ENCODE assay signal across 16 cellular contexts in genomic region chr13:76293346-76293745, GRCh38.
A peak's percentile ranks its signal among the peaks of the same experiment; 100 is the strongest.
DNase-seq lines count a peak whose midpoint lies in the region; ATAC-seq and TF ChIP-seq lines count a peak whose summit lies in the region.
"Had no signal": no experiment of that assay in that cellular context is flagged by ENCODE, and none has a peak within 500 bp of the region (broad histone marks: within the 10 kb centered on the region; RNA-seq: fewer than 3 reads in every experiment).

No MANE protein-coding gene starts in this region.

- H3K23ac ChIP-seq in mesendoderm (ENCODE audit: low read length), result no peak overlapping the region

- no peaks in the 10 kb centered on the region for H3K36me3 ChIP-seq in PC-3 (ENCODE audit: low read depth, low read length)
- H3K36me3 ChIP-seq in right lobe of liver, result no peaks in the 10 kb centered on the region
- no peaks in the 10 kb centered on the region for H3K36me3 ChIP-seq in mesendoderm (ENCODE audit: control insufficient read depth, insufficient read depth, low read length)
- H3K36me3 ChIP-seq: gastrocnemius medialis had no signal

- H3K9me3 ChIP-seq in PC-3 (ENCODE audit: low read length), result no peaks in the 10 kb centered on the region
- no peaks in the 10 kb centered on the region for H3K9me3 ChIP-seq in right lobe of liver
- H3K9me3 ChIP-seq: gastrocnemius medialis had no signal

- no peaks in the 10 kb centered on the region for H3K9me2 ChIP-seq in PC-3 (replicated peaks; ENCODE audit: low read length)

- H4K5ac ChIP-seq in mesendoderm (ENCODE audit: low read length), result no peak overlapping the region

- no peak overlapping the region for H2BK120ac ChIP-seq in mesendoderm (ENCODE audit: low read depth, low read length)

- WGBS in right lobe of liver (ENCODE audit: insufficient coverage, low coverage, low lambda C conversion rate, missing lambda C conversion rate), result 4% methylated on average over 1 of the region's 1 CpG
- WGBS in mesendoderm (ENCODE audit: extremely low coverage, insufficient coverage, low lambda C conversion rate), result no CpG with 5 or more reads among the region's 1 CpG

- no peak overlapping the region for H2AK5ac ChIP-seq in mesendoderm (ENCODE audit: low read length)

- DNase-seq in Daoy (ENCODE audit: low read depth), result peak; percentile 27
- DNase-seq in PC-3, result peak; percentile 76
- DNase-seq in fibroblast of gingiva (ENCODE audit: low read depth), result peak; percentile 77
- DNase-seq in pulmonary artery endothelial cell (ENCODE audit: low read depth, low spot score), result peak; percentile 2
- DNase-seq in right lobe of liver, result no peak
- no peak for DNase-seq in mesendoderm
- no peak for DNase-seq in NCI-H774 (lab: John Stamatoyannopoulos, UW)
- no peak for DNase-seq in stimulated activated CD4-positive, alpha-beta T cell treated with anti-CD3 and anti-CD28 coated beads, Interleukin-12 subunit alpha, Interleukin-12 subunit beta, amount 100 ng/mL, for 4 hours
- DNase-seq: activated T-cell treated with anti-CD3 and anti-CD28 coated beads, Interleukin-2, amount 50 U/mL, for 24 hours; gastrocnemius medialis; left ventricle myocardium superior; NCI-H1694 treated with DMSO at 0.1 percent for 48 hours; occipital lobe; stimulated activated CD4-positive, alpha-beta T cell treated with anti-CD3 and anti-CD28 coated beads, Interleukin-2, amount 100 ng/mL, for 48 hours; stimulated activated naive B cell treated with anti-CD40 and anti-IgM and Interleukin-4, amounts not matched to agents 10 μg/mL and 1 μg/mL and 100 μg/mL, for 72 hours had no signal

- no peak overlapping the region for H2BK15ac ChIP-seq in mesendoderm (replicated peaks; ENCODE audit: low read depth)

- no peak overlapping the region for H2AFZ ChIP-seq in PC-3 (ENCODE audit: low read length)

- H3K27me3 ChIP-seq in PC-3 (ENCODE audit: low read length), result no peaks in the 10 kb centered on the region
- no peaks in the 10 kb centered on the region for H3K27me3 ChIP-seq in right lobe of liver
- no peaks in the 10 kb centered on the region for H3K27me3 ChIP-seq in mesendoderm (ENCODE audit: insufficient read depth, low read length, poor library complexity)
- H3K27me3 ChIP-seq: gastrocnemius medialis had no signal

- CTCF ChIA-PET in PC-3 (lab: Charles Lee), result no interaction called here

- no peaks in the 10 kb centered on the region for H3K79me1 ChIP-seq in mesendoderm (ENCODE audit: low read length)

- no peaks in the 10 kb centered on the region for H4K20me1 ChIP-seq in PC-3 (ENCODE audit: low read length)

- no peak overlapping the region for H2BK5ac ChIP-seq in mesendoderm (ENCODE audit: low read length)

- intact Hi-C loops in PC-3 (cut with micrococcal nuclease) (loop anchor here (5.0 to 10.0 kb wide), 2 partner anchors 271 to 419 kb away; no protein-coding TSS in a partner anchor), right lobe of liver (cut with DNase I) (no loop called here)

- H3K4me1 ChIP-seq in PC-3 (ENCODE audit: insufficient read depth, low read length), result peaks cover 15% of the 10 kb centered on the region
- no peaks in the 10 kb centered on the region for H3K4me1 ChIP-seq in right lobe of liver
- no peaks in the 10 kb centered on the region for H3K4me1 ChIP-seq in mesendoderm (ENCODE audit: control insufficient read depth, low read depth, low read length)

- no TSS peak for BruUV-seq in PC-3 (replicated peaks; lab: Mats Ljungman, UMichigan)

- POLR2A ChIA-PET in PC-3 (lab: Charles Lee; ENCODE audit: unreplicated experiment), result no interaction called here

- peak overlapping the region; percentile 42; the same call in 1 of the 2 replicates for H3K4me2 ChIP-seq in PC-3 (ENCODE audit: low read length)
- H3K4me2 ChIP-seq in mesendoderm (ENCODE audit: low read length), result no peak overlapping the region

- no peak overlapping the region for H3K18ac ChIP-seq in mesendoderm (ENCODE audit: low read length)

- no peaks in the 10 kb centered on the region for H3K79me2 ChIP-seq in PC-3 (ENCODE audit: low read length)
- H3K79me2 ChIP-seq in mesendoderm (ENCODE audit: control insufficient read depth, insufficient read depth, low read length), result no peaks in the 10 kb centered on the region

- H3K27ac ChIP-seq in PC-3 (ENCODE audit: low read length), result peak overlapping the region; percentile 64
- H3K27ac ChIP-seq in right lobe of liver, result no peak overlapping the region
- no peak overlapping the region for H3K27ac ChIP-seq in mesendoderm (ENCODE audit: low read depth, low read length)
- H3K27ac ChIP-seq: gastrocnemius medialis had no signal

- H3F3A ChIP-seq in PC-3 (ENCODE audit: low read length, unreplicated experiment), result no peaks in the 10 kb centered on the region

- peak overlapping the region; percentile 16; the same call in 1 of the 2 replicates for H3K9ac ChIP-seq in PC-3 (ENCODE audit: low read length)
- H3K9ac ChIP-seq in mesendoderm (ENCODE audit: low read length), result no peak overlapping the region

- no peak overlapping the region for H3K4ac ChIP-seq in mesendoderm (ENCODE audit: low read depth, low read length)

- no peak for TF ChIP-seq POLR2A in right lobe of liver (IDR thresholded peaks at IDR 0.05)

- TF ChIP-seq CTCF in PC-3 (conservative IDR thresholded peaks at IDR 0.05; ENCODE audit: low read depth, low read length) (no peak), right lobe of liver (IDR thresholded peaks at IDR 0.05) (no peak)

- H3K4me3 ChIP-seq in PC-3 (ENCODE audit: low read length) (no peak overlapping the region), right lobe of liver (no peak overlapping the region), mesendoderm (ENCODE audit: low read length) (no peak overlapping the region)
- H3K4me3 ChIP-seq: gastrocnemius medialis had no signal

- H4K8ac ChIP-seq in mesendoderm (ENCODE audit: low read depth, low read length), result no peak overlapping the region

- peak; percentile 92 for ATAC-seq in PC-3
- ATAC-seq in right lobe of liver, result no peak
- ATAC-seq: activated CD4-positive, CD25-positive, alpha-beta regulatory T cell treated with anti-CD3 and anti-CD28 coated beads, Interleukin-2, amount 50 U/mL, for 24 hours; gastrocnemius medialis; stimulated activated naive B cell treated with anti-CD40 and anti-IgM and Interleukin-4, amounts not matched to agents 10 μg/mL and 1 μg/mL and 100 μg/mL, for 72 hours had no signal

- H3K56ac ChIP-seq in mesendoderm (ENCODE audit: low read length), result no peak overlapping the region

Comparison
In these comparisons a context has a peak if more than half of its experiments do, and no peak if none do; other contexts are left out.
1. DNase-seq: peak in Daoy (single experiment), PC-3 (single experiment), fibroblast of gingiva (single experiment) and pulmonary artery endothelial cell (single experiment); none in right lobe of liver (0 of 3), mesendoderm (single experiment), NCI-H774 (single experiment) and stimulated activated CD4-positive, alpha-beta T cell treated with anti-CD3 and anti-CD28 coated beads, Interleukin-12 subunit alpha, Interleukin-12 subunit beta, amount 100 ng/mL, for 4 hours (single experiment).